Comparison of ENCODE assay signal across 8 cellular contexts in the genomic region with DNA sequence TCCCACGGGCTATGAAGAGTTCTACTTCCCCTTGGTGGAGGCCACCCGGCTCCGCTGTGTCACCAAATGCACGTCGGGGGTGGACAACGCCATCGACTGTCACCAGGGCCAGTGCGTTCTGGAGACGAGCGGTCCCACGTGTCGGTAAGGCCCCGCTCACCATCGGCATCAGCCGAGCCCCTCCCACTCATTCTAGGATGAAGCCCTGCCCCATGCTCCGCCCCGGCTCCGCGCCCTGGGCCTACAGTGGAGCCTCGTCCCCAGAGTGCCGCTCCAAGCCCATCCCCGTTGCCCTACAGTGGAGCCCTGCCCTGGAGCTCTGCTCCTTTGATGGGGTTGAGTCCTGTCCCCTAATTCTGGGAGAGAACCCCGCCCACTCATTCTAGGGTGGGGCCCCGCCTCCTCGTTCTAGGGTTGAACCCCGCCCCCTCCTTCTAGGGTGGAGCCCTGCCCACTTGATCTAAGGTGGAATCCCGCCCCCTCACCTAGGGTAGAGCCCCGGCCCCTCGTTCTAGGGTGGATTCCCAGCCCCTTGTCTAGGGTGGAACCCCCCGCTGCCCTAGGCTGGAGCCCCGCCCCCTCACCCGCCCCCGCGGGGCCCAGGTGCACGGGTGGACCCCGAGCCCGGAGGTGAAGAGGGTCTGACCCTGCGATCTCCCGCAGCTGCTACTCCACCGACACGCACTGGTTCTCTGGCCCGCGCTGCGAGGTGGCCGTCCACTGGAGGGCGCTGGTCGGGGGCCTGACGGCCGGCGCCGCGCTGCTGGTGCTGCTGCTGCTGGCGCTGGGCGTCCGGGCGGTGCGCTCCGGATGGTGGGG. TPM values are rescaled to one million over a fixed set of nuclear protein-coding genes. Genes with fewer than 3 reads are reported as not detected.
A peak's percentile ranks its signal among the peaks of the same experiment; 100 is the strongest.
DNase-seq lines count a peak whose midpoint lies in the region; ATAC-seq and TF ChIP-seq lines count a peak whose summit lies in the region.

No MANE protein-coding gene starts in this region.

- H3K4me3 Mint-ChIP-seq in Calu3 (ENCODE audit: low read depth, unreplicated experiment) = peak overlapping the region; percentile 67

- peaks cover 6% of the 10 kb centered on the region for H3K36me3 Mint-ChIP-seq in Calu3 (ENCODE audit: insufficient read depth, unreplicated experiment)

- peaks cover 20% of the 10 kb centered on the region for H3K4me1 ChIP-seq in effector memory CD4-positive, alpha-beta T cell (ENCODE audit: control insufficient read depth, insufficient read depth, low read length, poor library complexity, severe bottlenecking)
- H3K4me1 ChIP-seq in mucosa of rectum (ENCODE audit: control insufficient read depth in 2 of 2, insufficient read depth in 2 of 2, low read length in 2 of 2) = peaks cover 31 to 40% of the 10 kb centered on the region in 2 donors

- H3K9me3 ChIP-seq in effector memory CD4-positive, alpha-beta T cell (ENCODE audit: control insufficient read depth, low read length) = no peaks in the 10 kb centered on the region
- no peaks in the 10 kb centered on the region for H3K9me3 ChIP-seq in mucosa of rectum (ENCODE audit: control insufficient read depth in 2 of 2, low read length in 2 of 2)

- no peak overlapping the region for H3K27ac ChIP-seq in effector memory CD4-positive, alpha-beta T cell (ENCODE audit: insufficient read depth, low read length, poor library complexity, severe bottlenecking)
- H3K27ac ChIP-seq in mucosa of rectum (ENCODE audit: low read depth in 2 of 2, low read length in 2 of 2) = peak overlapping the region; percentile 96 to 99

- H3K9me3 Mint-ChIP-seq in Calu3 (ENCODE audit: low read depth, unreplicated experiment) = no peaks in the 10 kb centered on the region

- H3K4me3 ChIP-seq in effector memory CD4-positive, alpha-beta T cell (ENCODE audit: insufficient read depth, low read depth, low read length, poor library complexity, severe bottlenecking) = peak overlapping the region; percentile 67
- H3K4me3 ChIP-seq in mucosa of rectum (ENCODE audit: low read length in 2 of 2) = peak overlapping the region; percentile 77

- H3K27ac Mint-ChIP-seq in Calu3 (ENCODE audit: unreplicated experiment) = peak overlapping the region; percentile 9

- no peaks in the 10 kb centered on the region for H3K4me1 Mint-ChIP-seq in Calu3 (ENCODE audit: low read depth, unreplicated experiment)

- no peaks in the 10 kb centered on the region for H3K36me3 ChIP-seq in effector memory CD4-positive, alpha-beta T cell (ENCODE audit: control insufficient read depth, insufficient read depth, low read length)
- peaks cover 0 to 11% of the 10 kb centered on the region in 2 donors for H3K36me3 ChIP-seq in mucosa of rectum (ENCODE audit: control insufficient read depth in 2 of 2, insufficient read depth in 2 of 2, low read length in 2 of 2)

- H3K27me3 Mint-ChIP-seq in Calu3 (ENCODE audit: unreplicated experiment) = peaks cover 61% of the 10 kb centered on the region

- CTCF ChIA-PET in Calu3 (lab: Charles Lee) = interaction anchor here (1.1 kb wide), 1 partner anchor 112 kb away, joined by 6 read pairs; no protein-coding TSS in a partner anchor

- H3K9ac ChIP-seq in mucosa of rectum (ENCODE audit: low read depth in 1 of 2, low read length in 2 of 2) = peak overlapping the region; percentile 52 to 93

- TF ChIP-seq CTCF in Calu3 (IDR thresholded peaks at IDR 0.05; ENCODE audit: unreplicated experiment) = peak; percentile 53

- DNase-seq in Calu3 (peak; percentile 88), C1 segment of cervical spinal cord (lab: John Stamatoyannopoulos, UW) (no peak)
- DNase-seq in activated CD4-positive, alpha-beta T cell treated with anti-CD3 and anti-CD28 coated beads for 4 hours = peak; percentile 64 to 71
- DNase-seq in effector memory CD4-positive, alpha-beta T cell = peak; percentile 35 to 49 (median 37)
- peak; percentile 41 for DNase-seq in stimulated activated CD8-positive, alpha-beta memory T cell treated with anti-CD3 and anti-CD28 coated beads, Interleukin-7, amount 100 ng/mL, for 24 hours (ENCODE audit: low read depth)

- BruUV-seq in Calu3 (replicated peaks; lab: Mats Ljungman, UMichigan) = no TSS peak

- intact Hi-C loops in Calu3 (cut with micrococcal nuclease; ENCODE audit: unreplicated experiment) = loop anchor here (5.0 to 10.0 kb wide), 2 partner anchors 71 to 91 kb away; partner anchors contain the start of gene ACHE

- H3K27me3 ChIP-seq in effector memory CD4-positive, alpha-beta T cell (replicated peaks; ENCODE audit: control insufficient read depth, insufficient read depth, low read length, poor library complexity, severe bottlenecking) = peaks cover 44% of the 10 kb centered on the region
- peaks cover 21 to 25% of the 10 kb centered on the region in 2 donors for H3K27me3 ChIP-seq in mucosa of rectum (ENCODE audit: control insufficient read depth in 2 of 2, insufficient read depth in 2 of 2, low read length in 2 of 2)

- ATAC-seq in HG03159 (IDR thresholded peaks at IDR 0.05; ENCODE audit: unreplicated experiment) (peak; percentile 61), HG03439 (IDR thresholded peaks at IDR 0.05; ENCODE audit: unreplicated experiment) (no peak)

RNA-seq across cellular contexts. Expression of gene MUC12, which starts 3.4 kb away (rescaled TPM):
- total RNA-seq in Calu3 (2022) = 0.59 and 1.3 TPM in 2 replicates

RNA-seq across cellular contexts. Expression of gene MUC3A, which starts 16.6 kb away (rescaled TPM):
- 6.3 and 12.7 TPM in 2 replicates for total RNA-seq in Calu3 (2022)

RNA-seq across cellular contexts. Expression of gene MUC17, which starts 53.9 kb away (rescaled TPM):
- not detected in 2 replicates for total RNA-seq in Calu3 (2022)

Comparison
In these comparisons a context has a peak if more than half of its experiments do, and no peak if none do; other contexts are left out.
1. DNase-seq: peak in Calu3 (single experiment), activated CD4-positive, alpha-beta T cell treated with anti-CD3 and anti-CD28 coated beads for 4 hours (2 of 2), effector memory CD4-positive, alpha-beta T cell (3 of 3) and stimulated activated CD8-positive, alpha-beta memory T cell treated with anti-CD3 and anti-CD28 coated beads, Interleukin-7, amount 100 ng/mL, for 24 hours (single experiment); none in C1 segment of cervical spinal cord (0 of 14).